Comparison of ENCODE assay signal across 13 cellular contexts in genomic region chr12:47757360-47757839, GRCh38. TPM values are rescaled to one million over a fixed set of nuclear protein-coding genes. Genes with fewer than 3 reads are reported as not detected.
DNase-seq lines count a peak whose midpoint lies in the region; ATAC-seq and TF ChIP-seq lines count a peak whose summit lies in the region.
"Had no signal": no experiment of that assay in that cellular context is flagged by ENCODE, and none has a peak within 500 bp of the region (broad histone marks: within the 10 kb centered on the region; RNA-seq: fewer than 3 reads in every experiment).

No MANE protein-coding gene starts in this region.

- peaks cover 54% of the 10 kb centered on the region for H3K4me1 ChIP-seq in HUES6 (ENCODE audit: control insufficient read depth, insufficient read depth, low read length)
- peaks cover 28 to 49% of the 10 kb centered on the region in 2 donors for H3K4me1 ChIP-seq in ascending aorta

- no peak for TF ChIP-seq CTCF in ascending aorta (IDR thresholded peaks at IDR 0.05)

- no peaks in the 10 kb centered on the region for H3K36me3 ChIP-seq in HUES6 (ENCODE audit: control insufficient read depth, insufficient read depth, low read length)
- H3K36me3 ChIP-seq in ascending aorta = no peaks in the 10 kb centered on the region

- H3K9ac ChIP-seq in HUES6 (ENCODE audit: low read length) = no peak overlapping the region

- DNase-seq in ascending aorta (ENCODE audit: low spot score in 2 of 2) = no peak
- DNase-seq in left kidney (ENCODE audit: low read depth, low spot score) = peak; percentile 54
- DNase-seq in stimulated activated CD4-positive, alpha-beta T cell treated with anti-CD3 and anti-CD28 coated beads, Interleukin-4, amount 100 ng/mL, for 1 hour = no peak
- DNase-seq in NCI-H526 (lab: John Stamatoyannopoulos, UW) = no peak
- no peak for DNase-seq in ureter (ENCODE audit: low spot score)
- DNase-seq: NCI-H2171; small intestine; stimulated activated naive CD4-positive, alpha-beta T cell treated with Interleukin-2 at 50 U/mL for 16 hours had no signal

- no peaks in the 10 kb centered on the region for H3K9me3 Mint-ChIP-seq in stimulated activated memory B cell treated with anti-CD40 and anti-IgM and Interleukin-4, amounts not matched to agents 10 μg/mL and 1 μg/mL and 100 μg/mL, for 72 hours
- H3K9me3 Mint-ChIP-seq: central memory CD8-positive, alpha-beta T cell had no signal

- H3K4me3 Mint-ChIP-seq in stimulated activated memory B cell treated with anti-CD40 and anti-IgM and Interleukin-4, amounts not matched to agents 10 μg/mL and 1 μg/mL and 100 μg/mL, for 72 hours = peak overlapping the region; percentile 67

- H3K36me3 Mint-ChIP-seq in stimulated activated memory B cell treated with anti-CD40 and anti-IgM and Interleukin-4, amounts not matched to agents 10 μg/mL and 1 μg/mL and 100 μg/mL, for 72 hours = no peaks in the 10 kb centered on the region

- H3K27ac Mint-ChIP-seq in stimulated activated memory B cell treated with anti-CD40 and anti-IgM and Interleukin-4, amounts not matched to agents 10 μg/mL and 1 μg/mL and 100 μg/mL, for 72 hours = peak overlapping the region; percentile 87

- H3K4me3 ChIP-seq in HUES6 (ENCODE audit: low read depth, low read length) (peak overlapping the region; percentile 74), ascending aorta (peak overlapping the region; percentile 80 to 81)
- H3K4me3 ChIP-seq: SK-N-MC had no signal

- no peak for ATAC-seq in stimulated activated memory B cell treated with anti-CD40 and anti-IgM and Interleukin-4, amounts not matched to agents 10 μg/mL and 1 μg/mL and 100 μg/mL, for 72 hours
- no peak for ATAC-seq in HG02571 (IDR thresholded peaks at IDR 0.05; ENCODE audit: unreplicated experiment)

- no peaks in the 10 kb centered on the region for H3K27me3 ChIP-seq in HUES6 (ENCODE audit: control insufficient read depth, insufficient read depth, low read length)
- no peaks in the 10 kb centered on the region for H3K27me3 ChIP-seq in ascending aorta

- intact Hi-C loops in ascending aorta (cut with DNase I) = no loop called here

- H3K27ac ChIP-seq in HUES6 (ENCODE audit: low read depth, low read length) = no peak overlapping the region
- peak overlapping the region; percentile 87 to 94 for H3K27ac ChIP-seq in ascending aorta
- H3K27ac ChIP-seq: SK-N-MC had no signal

- no peaks in the 10 kb centered on the region for H3K27me3 Mint-ChIP-seq in stimulated activated memory B cell treated with anti-CD40 and anti-IgM and Interleukin-4, amounts not matched to agents 10 μg/mL and 1 μg/mL and 100 μg/mL, for 72 hours
- H3K27me3 Mint-ChIP-seq: central memory CD8-positive, alpha-beta T cell had no signal

- H3K9me3 ChIP-seq in HUES6 (ENCODE audit: control insufficient read depth, insufficient read depth, low read depth, low read length) = no peaks in the 10 kb centered on the region
- no peaks in the 10 kb centered on the region for H3K9me3 ChIP-seq in ascending aorta

- H3K4me1 Mint-ChIP-seq in stimulated activated memory B cell treated with anti-CD40 and anti-IgM and Interleukin-4, amounts not matched to agents 10 μg/mL and 1 μg/mL and 100 μg/mL, for 72 hours = peaks cover 67% of the 10 kb centered on the region

RNA-seq across cellular contexts. Expression of gene RAPGEF3, which starts 1.3 kb away (rescaled TPM):
- total RNA-seq in ascending aorta = 165 TPM
- total RNA-seq in ureter = 83.4 TPM

RNA-seq across cellular contexts. Expression of gene SLC48A1, which starts 15.6 kb away (rescaled TPM):
- total RNA-seq in ascending aorta (144 TPM), ureter (41.3 TPM)

RNA-seq across cellular contexts. Expression of gene ENDOU, which starts 32.1 kb away (rescaled TPM):
- total RNA-seq in ascending aorta (not detected), ureter (0.89 TPM)

RNA-seq across cellular contexts. Expression of gene RPAP3, which starts 51.6 kb away (rescaled TPM):
- total RNA-seq in ascending aorta = 8.1 TPM
- 35.5 TPM for total RNA-seq in ureter
